8 cellular contexts compared by ENCODE assay signal in the genomic region with DNA sequence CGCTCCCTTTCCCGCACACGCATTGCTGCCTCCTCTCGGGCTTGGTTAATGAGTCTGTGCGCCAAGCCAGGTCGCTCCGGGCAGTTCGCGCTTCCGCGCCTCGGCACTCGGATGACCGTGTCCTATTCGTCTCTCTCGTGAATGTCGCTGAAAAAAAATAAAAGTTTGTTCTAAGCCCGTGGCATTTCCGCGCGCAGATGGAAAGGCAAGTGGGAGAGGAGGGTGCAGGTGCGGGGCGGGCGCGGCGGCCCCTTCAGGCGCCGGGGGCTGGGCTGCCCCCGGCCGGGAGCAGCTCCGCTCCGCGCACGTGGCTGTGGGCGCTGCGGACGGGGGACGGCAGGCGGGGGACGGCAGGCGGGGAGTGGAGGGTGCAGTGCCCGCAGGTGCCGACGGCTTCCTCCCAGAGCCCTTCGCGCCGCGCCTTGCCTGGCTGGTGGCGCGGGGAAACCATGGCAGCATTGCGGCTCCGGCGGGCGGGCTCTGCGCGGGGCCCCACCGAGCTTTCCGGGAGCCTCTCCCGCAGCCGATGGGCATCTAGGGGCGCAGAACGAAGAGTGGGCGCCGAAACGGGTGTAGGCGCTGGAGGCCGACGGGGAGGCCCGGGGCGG.
A peak's percentile ranks its signal among the peaks of the same experiment; 100 is the strongest.
DNase-seq lines count a peak whose midpoint lies in the region; ATAC-seq and TF ChIP-seq lines count a peak whose summit lies in the region.

No MANE protein-coding gene starts in this region.

- peaks cover 21% of the 10 kb centered on the region for H3K4me1 ChIP-seq in body of pancreas
- H3K4me1 ChIP-seq in upper lobe of right lung: peaks cover 12% of the 10 kb centered on the region
- H3K4me1 ChIP-seq in Karpas-422 (ENCODE audit: low read length): peaks cover 27% of the 10 kb centered on the region

- H4K20me1 ChIP-seq in Karpas-422 (ENCODE audit: insufficient read depth, low read depth, low read length): no peaks in the 10 kb centered on the region

- H3K36me3 ChIP-seq in body of pancreas (replicated peaks in 1 of 2; ENCODE audit: insufficient read depth in 1 of 2, low read depth in 2 of 2): no peaks in the 10 kb centered on the region
- no peaks in the 10 kb centered on the region for H3K36me3 ChIP-seq in upper lobe of right lung
- H3K36me3 ChIP-seq in Karpas-422 (ENCODE audit: insufficient read depth, low read length): no peaks in the 10 kb centered on the region

- H3K79me2 ChIP-seq in Karpas-422 (ENCODE audit: low read length): no peaks in the 10 kb centered on the region

- ATAC-seq in body of pancreas (peak; percentile 65), left lobe of liver (peak; percentile 66), upper lobe of right lung (peak; percentile 37), GM21526 (IDR thresholded peaks at IDR 0.05; ENCODE audit: low FRiP score, unreplicated experiment) (no peak)

- peak overlapping the region; percentile 1; the same call in 1 of the 2 replicates for H3K4me3 ChIP-seq in GM08714 (ENCODE audit: low read length)
- peak overlapping the region; percentile 37 to 52 for H3K4me3 ChIP-seq in body of pancreas
- peak overlapping the region; percentile 37 for H3K4me3 ChIP-seq in upper lobe of right lung
- H3K4me3 ChIP-seq in Karpas-422 (ENCODE audit: low read length): no peak overlapping the region

- WGBS in body of pancreas, 2 donors: 1 to 6% methylated on average over 24 to 63 of the region's 70 CpGs

- peak in 1 of 3 donors; percentile 32 for TF ChIP-seq POLR2A in body of pancreas (IDR thresholded peaks at IDR 0.05)

- DNase-seq in NCI-H1417 (lab: John Stamatoyannopoulos, UW): peak; percentile 54 to 92 (median 91)
- peak; percentile 34 to 60 (median 44) for DNase-seq in body of pancreas
- DNase-seq in left lobe of liver (ENCODE audit: low spot score): no peak
- DNase-seq in upper lobe of right lung: no peak
- no peak for DNase-seq in Karpas-422
- DNase-seq in NAMALWA (ENCODE audit: low spot score): no peak

- H3K9ac ChIP-seq in Karpas-422 (ENCODE audit: low read length): no peak overlapping the region

- H3K9me3 ChIP-seq in body of pancreas: no peaks in the 10 kb centered on the region
- H3K9me3 ChIP-seq in upper lobe of right lung: no peaks in the 10 kb centered on the region
- H3K9me3 ChIP-seq in Karpas-422 (ENCODE audit: low read length): no peaks in the 10 kb centered on the region

- no peak overlapping the region for H3K4me2 ChIP-seq in Karpas-422 (ENCODE audit: low read depth, low read length, poor library complexity, severe bottlenecking)

- intact Hi-C loops in body of pancreas (cut with DNase I): no loop called here
- intact Hi-C loops in upper lobe of right lung (cut with DNase I): no loop called here

- H3K9me2 ChIP-seq in Karpas-422 (replicated peaks; ENCODE audit: insufficient read depth, low read length): no peaks in the 10 kb centered on the region

- H3K27ac ChIP-seq in body of pancreas (peak overlapping the region in 3 of 4 donors; percentile 46 to 56 (median 53)), upper lobe of right lung (no peak overlapping the region), Karpas-422 (ENCODE audit: low read length) (no peak overlapping the region)

- no peak overlapping the region for H2AFZ ChIP-seq in Karpas-422 (ENCODE audit: low read length)

- TF ChIP-seq CTCF in body of pancreas (IDR thresholded peaks at IDR 0.05) (no peak), upper lobe of right lung (IDR thresholded peaks at IDR 0.05) (no peak)

- H3K27me3 ChIP-seq in body of pancreas: no peaks in the 10 kb centered on the region
- H3K27me3 ChIP-seq in upper lobe of right lung: peaks cover 84% of the 10 kb centered on the region
- no peaks in the 10 kb centered on the region for H3K27me3 ChIP-seq in Karpas-422 (ENCODE audit: low read length)

Comparison
In these comparisons a context has a peak if more than half of its experiments do, and no peak if none do; other contexts are left out.
1. DNase-seq: peak in NCI-H1417 (3 of 3) and body of pancreas (4 of 4); none in left lobe of liver (single experiment), upper lobe of right lung (single experiment), Karpas-422 (single experiment) and NAMALWA (single experiment).
2. H3K27ac ChIP-seq: peak in body of pancreas (3 of 4); none in upper lobe of right lung (single experiment) and Karpas-422 (single experiment).